ENCODE assay signal across 8 cellular contexts in the genomic region with DNA sequence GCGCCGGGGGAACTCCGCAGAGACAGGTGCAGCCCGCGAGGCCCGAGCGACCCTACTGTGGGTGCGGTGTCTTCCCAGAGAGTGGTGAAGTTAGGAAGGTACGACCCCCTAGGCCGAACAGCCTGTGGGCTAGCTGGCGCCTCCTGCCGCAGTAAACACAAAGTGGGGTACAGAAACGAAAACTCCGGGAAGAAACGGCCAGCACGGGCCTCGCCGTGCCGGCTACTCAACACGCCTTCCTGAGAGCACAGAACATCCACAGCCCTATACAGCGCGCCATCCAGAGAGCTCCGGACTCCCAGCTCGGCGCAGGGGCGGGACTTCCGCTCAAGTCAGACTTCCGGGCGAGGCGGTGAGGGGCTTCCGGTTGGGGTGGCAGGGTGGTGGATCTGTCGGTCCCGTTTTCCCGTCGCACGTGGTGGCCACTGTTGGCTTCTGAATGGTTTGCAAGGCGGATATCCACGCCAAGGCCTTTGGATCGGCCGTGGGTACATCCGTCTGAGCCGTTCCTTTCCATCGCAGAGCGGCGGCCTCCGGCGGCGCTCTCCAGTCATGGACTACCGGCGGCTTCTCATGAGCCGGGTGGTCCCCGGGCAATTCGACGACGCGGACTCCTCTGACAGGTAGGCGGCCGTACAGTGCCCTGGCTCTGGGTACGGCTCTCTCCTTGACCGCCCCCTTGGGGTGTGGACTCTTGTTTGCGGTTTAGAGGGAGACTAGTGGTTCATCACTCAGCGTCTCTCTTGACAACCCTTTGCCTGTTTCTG. TPM values are rescaled to one million over a fixed set of nuclear protein-coding genes. Genes with fewer than 3 reads are reported as not detected.
DNase-seq lines count a peak whose midpoint lies in the region; ATAC-seq and TF ChIP-seq lines count a peak whose summit lies in the region.

Gene CAGE1, minus strand, starts transcription at position 292 of the 767 bp plus-strand sequence. CDS start 2,569 bp downstream, outside the sequence.
Gene RIOK1, plus strand, starts transcription at position 358 of the 767 bp plus-strand sequence. Its CDS starts 195 bp downstream, at position 553.

- peak within 1 kb of the TSS; percentile 97 to 99 (median 98) for H3K27ac Mint-ChIP-seq in nephron

- H3K27me3 Mint-ChIP-seq in nephron (ENCODE audit: low read depth), result no peaks in the 10 kb centered on the region

- ATAC-seq in stimulated activated naive CD8-positive, alpha-beta T cell treated with anti-CD3 and anti-CD28 coated beads, Interleukin-15, Interleukin-2, amounts not matched to agents 100 U/mL and 50 U/mL, for 24 hours, result peak; percentile 98

- peaks cover 11% of the 10 kb centered on the region for H3K36me3 Mint-ChIP-seq in nephron (ENCODE audit: low read depth)

- no peak for TF ChIP-seq CTCF in LNCaP clone FGC (IDR thresholded peaks at IDR 0.05; ENCODE audit: control insufficient read depth, extremely low read depth, insufficient read depth)
- TF ChIP-seq CTCF in fibroblast of the aortic adventitia (IDR thresholded peaks at IDR 0.05; ENCODE audit: insufficient read depth, low read length), result peak; percentile 0
- no peak for TF ChIP-seq CTCF in nephron (IDR thresholded peaks at IDR 0.05; ENCODE audit: unreplicated experiment in 3 of 3)

- H3K4me1 Mint-ChIP-seq in nephron, result peaks cover 41% of the 10 kb centered on the region

- DNase-seq in ELF-1 (ENCODE audit: low read depth, low spot score), result peak; percentile 95
- DNase-seq in H4 (ENCODE audit: low spot score), result peak; percentile 92
- DNase-seq in LNCaP clone FGC (ENCODE audit: low read depth), result peak; percentile 88
- DNase-seq in RPMI8226, result peak; percentile 100
- DNase-seq in activated T-helper 9 cell treated with anti-CD3 and anti-CD28 coated beads, Interleukin-2, amount 50 U/mL, for 16 hours (ENCODE audit: low read depth), result peak; percentile 95
- DNase-seq in fibroblast of the aortic adventitia (ENCODE audit: low read depth), result peak; percentile 90
- DNase-seq in stimulated activated naive CD8-positive, alpha-beta T cell treated with anti-CD3 and anti-CD28 coated beads, Interleukin-15, Interleukin-2, amounts not matched to agents 100 U/mL and 50 U/mL, for 24 hours, result peak; percentile 96

- H3K9me3 Mint-ChIP-seq in nephron, result no peaks in the 10 kb centered on the region

- H3K4me3 ChIP-seq in LNCaP clone FGC (ENCODE audit: low read depth, low read length), result peak within 1 kb of the TSS; percentile 99
- H3K4me3 ChIP-seq in fibroblast of the aortic adventitia (ENCODE audit: low read depth, low read length), result peak within 1 kb of the TSS; percentile 66

- H3K4me3 Mint-ChIP-seq in nephron, result peak within 1 kb of the TSS; percentile 90 to 96 (median 95)

RNA-seq across cellular contexts. Expression of gene CAGE1, which starts in this region (rescaled TPM):
- total RNA-seq in H4 (2014; rRNA removed; shearing (Covaris generic)), result not detected in 2 replicates
- 0.33 and 0.36 TPM in 2 replicates for total RNA-seq in fibroblast of the aortic adventitia (ENCODE audit: low replicate concordance)

RNA-seq across cellular contexts. Expression of gene RIOK1, which starts in this region (rescaled TPM):
- total RNA-seq in H4 (2014; rRNA removed; shearing (Covaris generic)), result 11.4 and 16.9 TPM in 2 replicates
- 13.7 and 16.8 TPM in 2 replicates for total RNA-seq in fibroblast of the aortic adventitia (ENCODE audit: low replicate concordance)

Comparison
In these comparisons a context has a peak if more than half of its experiments do, and no peak if none do; other contexts are left out.
1. Peak in every context shown above with its lines: DNase-seq, ATAC-seq and H3K4me3 ChIP-seq.